8 cellular contexts compared by ENCODE assay signal in genomic region chr17:66540131-66540781, GRCh38.
DNase-seq lines count a peak whose midpoint lies in the region; ATAC-seq and TF ChIP-seq lines count a peak whose summit lies in the region.

No MANE protein-coding gene starts in this region.

- no peak for TF ChIP-seq POLR2A in breast epithelium (IDR thresholded peaks at IDR 0.05)
- no peak for TF ChIP-seq POLR2A in uterus (IDR thresholded peaks at IDR 0.05)

- H3K27ac Mint-ChIP-seq in MCF 10A (ENCODE audit: low read depth, unreplicated experiment): no peak overlapping the region

- H3K4me1 Mint-ChIP-seq in MCF 10A (ENCODE audit: insufficient read depth, unreplicated experiment): peaks cover 17% of the 10 kb centered on the region

- H3K9me3 Mint-ChIP-seq in MCF 10A (ENCODE audit: unreplicated experiment): no peaks in the 10 kb centered on the region

- no peaks in the 10 kb centered on the region for H3K4me1 ChIP-seq in breast epithelium
- peaks cover 0 to 4% of the 10 kb centered on the region in 2 donors for H3K4me1 ChIP-seq in uterus

- no peak for TF ChIP-seq CTCF in breast epithelium (IDR thresholded peaks at IDR 0.05)
- TF ChIP-seq CTCF in MCF 10A (IDR thresholded peaks at IDR 0.05; ENCODE audit: unreplicated experiment): no peak
- TF ChIP-seq CTCF in dorsolateral prefrontal cortex (IDR thresholded peaks at IDR 0.05 in 54 of 56, conservative IDR thresholded peaks at IDR 0.05 in 2 of 56; ENCODE audit: low read depth in 1 of 56, partially characterized antibody in 56 of 56): peak in 26 of 56 donors; percentile 6 to 52 (median 25)
- TF ChIP-seq CTCF in uterus (IDR thresholded peaks at IDR 0.05): peak in 1 of 4 experiments; percentile 4

- H3K4me3 ChIP-seq in breast epithelium: peak overlapping the region in 1 of 3 donors; percentile 51
- peak overlapping the region in 47 of 59 donors; percentile 1 to 59 (median 31) for H3K4me3 ChIP-seq in dorsolateral prefrontal cortex
- H3K4me3 ChIP-seq in uterus: peak overlapping the region in 1 of 2 donors; percentile 6

- POLR2A ChIA-PET in MCF 10A (lab: Yijun Ruan, JAX): no interaction called here

- no TSS peak for BruUV-seq in MCF 10A (replicated peaks; lab: Mats Ljungman, UMichigan)

- no peaks in the 10 kb centered on the region for H3K36me3 Mint-ChIP-seq in MCF 10A (ENCODE audit: insufficient read depth, unreplicated experiment)

- H3K4me3 Mint-ChIP-seq in MCF 10A (ENCODE audit: unreplicated experiment): no peak overlapping the region

- H3K9me3 ChIP-seq in breast epithelium (no peaks in the 10 kb centered on the region), uterus (no peaks in the 10 kb centered on the region)

- no peaks in the 10 kb centered on the region for H3K27me3 ChIP-seq in breast epithelium
- no peaks in the 10 kb centered on the region for H3K27me3 ChIP-seq in dorsolateral prefrontal cortex
- no peaks in the 10 kb centered on the region for H3K27me3 ChIP-seq in uterus

- no peaks in the 10 kb centered on the region for H3K36me3 ChIP-seq in breast epithelium
- no peaks in the 10 kb centered on the region for H3K36me3 ChIP-seq in uterus

- H3K27me3 Mint-ChIP-seq in MCF 10A (ENCODE audit: insufficient read depth, unreplicated experiment): no peaks in the 10 kb centered on the region

- ATAC-seq in GM21723 (IDR thresholded peaks at IDR 0.05; ENCODE audit: unreplicated experiment): no peak

- intact Hi-C loops in breast epithelium (cut with DNase I; ENCODE audit: low total_unique reads) (no loop called here), MCF 10A (cut with micrococcal nuclease) (no loop called here), dorsolateral prefrontal cortex (cut with DNase I) (loop anchor here (5.0 to 10.0 kb wide), 2 partner anchors 85 to 238 kb away; partner anchors contain the start of gene PRKCA (in 2 of the 2)), uterus (cut with DNase I; ENCODE audit: low total_unique reads) (no loop called here)

- CTCF ChIA-PET in MCF 10A (lab: Yijun Ruan, JAX): interaction anchor here (1.4 kb wide), 1 partner anchor 340 kb away, joined by 3 read pairs; no protein-coding TSS in a partner anchor

- DNase-seq in breast epithelium (ENCODE audit: low spot score in 2 of 2): peak in 1 of 2 donors; percentile 23
- DNase-seq in MCF 10A (ENCODE audit: unreplicated experiment): no peak
- peak; percentile 43 to 93 (median 90) for DNase-seq in dorsolateral prefrontal cortex
- DNase-seq in medulla oblongata (ENCODE audit: extremely low spot score): peak; percentile 97
- peak; percentile 55 to 63 for DNase-seq in uterus
- no peak for DNase-seq in NCI-H128 (lab: John Stamatoyannopoulos, UW; ENCODE audit: unreplicated experiment)
- no peak for DNase-seq in NCI-H1436 treated with DMSO at 0.1 percent for 48 hours (lab: John Stamatoyannopoulos, UW)

- peak overlapping the region; percentile 78 to 93 for H3K27ac ChIP-seq in breast epithelium
- peak overlapping the region; percentile 83 to 98 (median 95) for H3K27ac ChIP-seq in dorsolateral prefrontal cortex
- H3K27ac ChIP-seq in uterus: peak overlapping the region; percentile 81

Comparison
In these comparisons a context has a peak if more than half of its experiments do, and no peak if none do; other contexts are left out.
1. DNase-seq: peak in dorsolateral prefrontal cortex (10 of 10), medulla oblongata (single experiment) and uterus (2 of 2); none in MCF 10A (single experiment), NCI-H128 (single experiment) and NCI-H1436 treated with DMSO at 0.1 percent for 48 hours (single experiment).
2. intact Hi-C loops: an anchor here in dorsolateral prefrontal cortex (5.0 to 10.0 kb wide); none called in breast epithelium, MCF 10A and uterus.
3. Peak in every context shown above with its lines, with median percentiles within 50 percentile points of each other: H3K27ac ChIP-seq.